15 cellular contexts compared by ENCODE assay signal in the genomic region with DNA sequence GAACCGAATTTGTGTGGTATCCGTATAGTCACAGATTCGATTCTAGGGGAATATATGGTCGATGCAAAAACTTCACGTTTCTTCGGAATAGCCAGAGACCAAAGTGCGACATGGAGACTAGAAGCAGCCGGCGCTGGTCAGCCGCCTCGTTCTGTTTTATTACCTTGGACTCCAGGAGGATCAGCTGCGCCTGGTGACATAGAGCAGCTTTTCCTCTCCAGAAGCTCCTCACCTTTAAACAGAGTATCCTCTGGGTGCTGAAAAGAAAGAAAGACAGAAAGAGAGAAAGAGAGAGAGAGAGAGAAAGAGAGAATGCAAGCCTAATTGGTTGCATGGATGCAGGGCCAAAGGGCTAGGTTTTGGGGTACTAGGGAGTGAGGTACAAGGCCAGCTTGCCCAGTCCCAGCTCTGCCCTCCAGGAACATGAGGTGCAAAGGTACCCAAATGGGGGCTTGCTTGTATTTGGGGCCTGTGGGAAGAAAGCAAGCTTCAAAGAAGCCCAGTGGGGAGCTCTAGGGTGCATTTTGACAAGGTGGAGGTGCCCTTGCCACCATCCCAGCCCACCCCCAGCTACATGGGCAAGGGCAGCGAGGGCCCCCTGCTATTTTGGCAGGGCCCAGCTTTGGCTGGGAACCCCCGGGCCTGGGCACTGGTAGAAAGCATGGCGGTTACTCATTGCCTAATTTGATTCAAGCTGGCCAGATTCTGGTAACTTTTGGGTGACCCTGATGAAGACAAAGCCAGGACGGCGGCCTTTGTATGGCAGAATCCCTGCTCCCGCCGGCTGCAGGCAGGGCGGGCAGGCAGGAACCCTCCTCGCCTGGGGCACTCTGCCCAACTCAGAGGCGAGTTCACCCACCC. TPM values are rescaled to one million over a fixed set of nuclear protein-coding genes. Genes with fewer than 3 reads are reported as not detected.
A peak's percentile ranks its signal among the peaks of the same experiment; 100 is the strongest.
DNase-seq lines count a peak whose midpoint lies in the region; ATAC-seq and TF ChIP-seq lines count a peak whose summit lies in the region.
"Had no signal": no experiment of that assay in that cellular context is flagged by ENCODE, and none has a peak within 500 bp of the region (broad histone marks: within the 10 kb centered on the region; RNA-seq: fewer than 3 reads in every experiment).

No MANE protein-coding gene starts in this region.

- H3K9me3 ChIP-seq in PC-3 (ENCODE audit: low read length) = no peaks in the 10 kb centered on the region

- H3K9me2 ChIP-seq in PC-3 (replicated peaks; ENCODE audit: low read length) = no peaks in the 10 kb centered on the region

- no peak overlapping the region for H3K9ac ChIP-seq in PC-3 (ENCODE audit: low read length)

- no peaks in the 10 kb centered on the region for H4K20me1 ChIP-seq in PC-3 (ENCODE audit: low read length)

- H3F3A ChIP-seq in PC-3 (ENCODE audit: low read length, unreplicated experiment) = no peaks in the 10 kb centered on the region

- peak; percentile 69 for DNase-seq in H7
- no peak for DNase-seq in PC-3
- no peak for DNase-seq in kidney epithelial cell (ENCODE audit: low read depth)
- peak; percentile 51 for DNase-seq in retina
- DNase-seq in cerebellar cortex (ENCODE audit: low spot score) = no peak
- no peak for DNase-seq in stimulated activated CD4-positive, alpha-beta T cell treated with anti-CD3 and anti-CD28 coated beads, Interleukin-1b, Interleukin-23, amount 100 ng/mL, for 48 hours
- DNase-seq: CD4-positive, alpha-beta T cell; DMS79 treated with DMSO at 0.1 percent for 48 hours; HCEC 1CT; MV-4-11; NCI-H1436; NCI-H2029 treated with DMSO at 0.1 percent for 48 hours; NCI-H524 had no signal

- CTCF ChIA-PET in PC-3 (lab: Charles Lee) = no interaction called here

- ATAC-seq in PC-3 (no peak), GM18870 (IDR thresholded peaks at IDR 0.05; ENCODE audit: unreplicated experiment) (no peak)

- POLR2A ChIA-PET in PC-3 (lab: Charles Lee; ENCODE audit: unreplicated experiment) = no interaction called here

- TF ChIP-seq CTCF in PC-3 (conservative IDR thresholded peaks at IDR 0.05; ENCODE audit: low read depth, low read length) (no peak), kidney epithelial cell (IDR thresholded peaks at IDR 0.05; ENCODE audit: insufficient read depth, low read length, poor library complexity, severe bottlenecking) (no peak)

- intact Hi-C loops in PC-3 (cut with micrococcal nuclease) = no loop called here

- H3K4me3 ChIP-seq in H7 (ENCODE audit: insufficient read depth, low read depth, low read length) (no peak overlapping the region), PC-3 (ENCODE audit: low read length) (no peak overlapping the region), kidney epithelial cell (ENCODE audit: low read depth, low read length) (peak overlapping the region; percentile 59)

- no peak overlapping the region for H3K27ac ChIP-seq in PC-3 (ENCODE audit: low read length)

- no peaks in the 10 kb centered on the region for H3K4me1 ChIP-seq in PC-3 (ENCODE audit: insufficient read depth, low read length)

- H3K36me3 ChIP-seq in H7 (replicated peaks; ENCODE audit: control insufficient read depth, insufficient read depth, low read length) (no peaks in the 10 kb centered on the region), PC-3 (ENCODE audit: low read depth, low read length) (no peaks in the 10 kb centered on the region), kidney epithelial cell (ENCODE audit: control insufficient read depth, insufficient read depth, low read length) (peaks cover 3% of the 10 kb centered on the region)

- H3K79me2 ChIP-seq in PC-3 (ENCODE audit: low read length) = no peaks in the 10 kb centered on the region

- BruUV-seq in PC-3 (replicated peaks; lab: Mats Ljungman, UMichigan) = TSS peak; percentile 32

- no peak overlapping the region for H2AFZ ChIP-seq in PC-3 (ENCODE audit: low read length)

- H3K4me2 ChIP-seq in PC-3 (ENCODE audit: low read length) = no peak overlapping the region

- H3K27me3 ChIP-seq in H7 (ENCODE audit: control insufficient read depth, insufficient read depth, low read length) (peaks cover 100% of the 10 kb centered on the region), PC-3 (ENCODE audit: low read length) (no peaks in the 10 kb centered on the region), kidney epithelial cell (ENCODE audit: control insufficient read depth, insufficient read depth, low read length) (no peaks in the 10 kb centered on the region)

RNA-seq across cellular contexts. Expression of a gene that starts 0.8 kb away (rescaled TPM):
- not detected in 2 replicates for total RNA-seq in H7 (2014; rRNA removed; shearing (Covaris generic))
- 0.29 and 1.8 TPM in 2 replicates for total RNA-seq in PC-3 (2014; rRNA removed)
- total RNA-seq in kidney epithelial cell = 5.4 and 13.8 TPM in 2 replicates
- total RNA-seq: CD4-positive, alpha-beta T cell had no signal

RNA-seq across cellular contexts. Expression of a gene that starts 6.5 kb away (rescaled TPM):
- total RNA-seq in H7 (2014; rRNA removed; shearing (Covaris generic)) = not detected in 2 replicates
- total RNA-seq in PC-3 (2014; rRNA removed) (3.0 and 4.4 TPM in 2 replicates), kidney epithelial cell (5.4 and 9.2 TPM in 2 replicates)
- total RNA-seq: CD4-positive, alpha-beta T cell had no signal

RNA-seq across cellular contexts. Expression of a gene that starts 21.1 kb away (rescaled TPM):
- total RNA-seq in H7 (2014; rRNA removed; shearing (Covaris generic)) = not detected in 2 replicates
- total RNA-seq in PC-3 (2014; rRNA removed) (1.9 and 2.9 TPM in 2 replicates), kidney epithelial cell (18.1 and 22.5 TPM in 2 replicates)
- total RNA-seq: CD4-positive, alpha-beta T cell had no signal

RNA-seq across cellular contexts. Expression of a gene that starts 28.0 kb away (rescaled TPM):
- 0.10 TPM in 1 of 2 replicates, not detected in the other for total RNA-seq in H7 (2014; rRNA removed; shearing (Covaris generic))
- total RNA-seq in PC-3 (2014; rRNA removed) (not detected in 2 replicates), kidney epithelial cell (11.6 and 12.2 TPM in 2 replicates)
- total RNA-seq: CD4-positive, alpha-beta T cell had no signal

RNA-seq across cellular contexts. Expression of a gene that starts 34.0 kb away (rescaled TPM):
- total RNA-seq in H7 (2014; rRNA removed; shearing (Covaris generic)) = 0.03 TPM in 1 of 2 replicates, not detected in the other
- not detected in 2 replicates for total RNA-seq in PC-3 (2014; rRNA removed)
- total RNA-seq in kidney epithelial cell = 5.1 and 5.6 TPM in 2 replicates
- total RNA-seq: CD4-positive, alpha-beta T cell; RPMI7951 had no signal

Comparison
In these comparisons a context has a peak if more than half of its experiments do, and no peak if none do; other contexts are left out.
1. DNase-seq: peak in H7 (single experiment) and retina (single experiment); none in PC-3 (single experiment), kidney epithelial cell (single experiment), cerebellar cortex (single experiment) and stimulated activated CD4-positive, alpha-beta T cell treated with anti-CD3 and anti-CD28 coated beads, Interleukin-1b, Interleukin-23, amount 100 ng/mL, for 48 hours (single experiment).